In the genomic region with DNA sequence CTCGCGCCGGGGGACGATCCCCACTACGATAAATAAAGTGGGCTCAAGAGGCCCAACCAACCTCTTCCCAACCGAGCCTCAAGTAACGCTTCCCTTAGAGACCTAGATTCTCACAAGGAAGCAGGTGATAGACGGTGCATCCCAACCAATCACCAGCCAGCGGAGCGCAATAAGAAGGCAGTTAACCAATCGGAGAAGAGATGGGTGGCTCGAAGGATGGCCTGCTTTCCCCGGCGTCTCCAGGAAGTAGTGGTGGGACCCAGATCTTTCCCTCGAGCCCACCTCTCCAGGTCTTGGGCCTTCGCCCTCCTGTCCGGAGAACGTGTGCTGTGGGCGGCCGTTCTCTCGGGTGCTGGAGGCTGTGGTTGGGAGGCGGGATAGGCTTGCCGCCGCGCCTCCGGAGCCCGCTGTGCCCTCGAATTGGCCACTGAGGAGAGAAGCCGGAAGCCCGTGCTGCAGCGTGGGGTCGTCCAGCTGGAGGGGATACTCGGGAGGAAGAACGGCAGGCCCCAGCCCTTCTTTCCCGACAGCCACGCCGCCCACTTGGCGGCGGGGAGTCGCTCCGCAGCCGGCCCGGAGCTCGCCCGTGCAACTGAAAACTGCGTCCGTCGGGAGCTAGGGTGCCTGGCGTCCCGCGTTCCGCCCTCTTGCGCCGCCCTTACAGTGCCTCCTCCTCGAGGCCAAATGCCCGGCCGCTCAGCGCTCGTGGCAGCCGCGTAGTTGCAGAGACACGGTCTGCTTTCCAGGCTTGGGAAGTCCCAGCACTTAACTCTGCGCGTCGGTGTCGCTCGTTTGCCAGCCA, we compare ENCODE assay signal across 8 cellular contexts. TPM values are rescaled to one million over a fixed set of nuclear protein-coding genes. Genes with fewer than 3 reads are reported as not detected.
DNase-seq lines count a peak whose midpoint lies in the region; ATAC-seq and TF ChIP-seq lines count a peak whose summit lies in the region.

A gene (minus strand): TSS at position 594 of the 802 bp plus-strand sequence. CDS start 2,665 bp downstream, outside the sequence.

- ATAC-seq in GM19467 (IDR thresholded peaks at IDR 0.05; ENCODE audit: unreplicated experiment) (peak; percentile 97), lower lobe of right lung (peak; percentile 99 to 100)

- peak; percentile 9 for TF ChIP-seq CTCF in lower lobe of right lung (IDR thresholded peaks at IDR 0.05)

- H3K4me1 ChIP-seq in CD8-positive, alpha-beta memory T cell (ENCODE audit: insufficient read depth, low read length), result peaks cover 30% of the 10 kb centered on the region
- H3K4me1 ChIP-seq in lower lobe of right lung, result peaks cover 20% of the 10 kb centered on the region

- H3K36me3 Mint-ChIP-seq in CD8-positive, alpha-beta memory T cell, result peaks cover 7 to 41% (median 16%) of the 10 kb centered on the region in 3 donors

- H3K27me3 Mint-ChIP-seq in CD8-positive, alpha-beta memory T cell, result peaks cover 0 to 14% of the 10 kb centered on the region in 2 donors

- peak; percentile 79 to 93 (median 89) for DNase-seq in CD8-positive, alpha-beta memory T cell
- DNase-seq in HS-27A (ENCODE audit: low read depth) (peak; percentile 86), NK-92 (lab: John Stamatoyannopoulos, UW; ENCODE audit: unreplicated experiment) (peak; percentile 37), lower lobe of right lung (peak; percentile 98)
- peak; percentile 71 to 83 for DNase-seq in activated CD8-positive, alpha-beta memory T cell treated with anti-CD3 and anti-CD28 coated beads for 1 hour (ENCODE audit: extremely low read depth in 1 of 2, low read depth in 1 of 2)
- peak; percentile 85 for DNase-seq in effector CD4-positive, alpha-beta T cell
- peak; percentile 70 to 77 (median 75) for DNase-seq in stimulated activated CD4-positive, alpha-beta T cell treated with anti-CD3 and anti-CD28 coated beads, TNF-alpha, amount 100 ng/mL, for 24 hours (ENCODE audit: low read depth in 3 of 3)

- H3K9me3 Mint-ChIP-seq in CD8-positive, alpha-beta memory T cell, result no peaks in the 10 kb centered on the region

- H3K4me1 Mint-ChIP-seq in CD8-positive, alpha-beta memory T cell, result peaks cover 40 to 52% (median 51%) of the 10 kb centered on the region in 3 donors

- CTCF ChIA-PET in CD8-positive, alpha-beta memory T cell (lab: Charles Lee), result interaction anchor here (0.7 to 4.3 kb wide), 5 partner anchors 11 to 277 kb away, joined by 3 to 23 read pairs (median 4); no protein-coding TSS in a partner anchor

- no peaks in the 10 kb centered on the region for H3K9me3 ChIP-seq in CD8-positive, alpha-beta memory T cell (ENCODE audit: low read length)
- H3K9me3 ChIP-seq in lower lobe of right lung, result no peaks in the 10 kb centered on the region

- intact Hi-C loops in lower lobe of right lung (cut with DNase I), result no loop called here

- H3K4me3 Mint-ChIP-seq in CD8-positive, alpha-beta memory T cell, result peak within 1 kb of the TSS; percentile 93 to 99 (median 95)

- H3K27ac Mint-ChIP-seq in CD8-positive, alpha-beta memory T cell, result peak within 1 kb of the TSS; percentile 83 to 100 (median 99)

- H3K36me3 ChIP-seq in CD8-positive, alpha-beta memory T cell (ENCODE audit: insufficient read depth, low read length), result peaks cover 26% of the 10 kb centered on the region
- H3K36me3 ChIP-seq in lower lobe of right lung, result peaks cover 31% of the 10 kb centered on the region

- peak within 1 kb of the TSS; percentile 93 for H3K4me3 ChIP-seq in CD8-positive, alpha-beta memory T cell (ENCODE audit: low read length)
- H3K4me3 ChIP-seq in lower lobe of right lung, result peak within 1 kb of the TSS; percentile 88

- POLR2A ChIA-PET in CD8-positive, alpha-beta memory T cell (lab: Charles Lee), result interaction anchor here (0.5 to 2.0 kb wide), 6 partner anchors 10 to 1889 kb away, joined by 3 to 12 read pairs (median 4); no protein-coding TSS in a partner anchor

- peak within 1 kb of the TSS; percentile 95 for H3K27ac ChIP-seq in CD8-positive, alpha-beta memory T cell (ENCODE audit: low read depth, low read length)
- peak within 1 kb of the TSS; percentile 97 for H3K27ac ChIP-seq in lower lobe of right lung

- H3K27me3 ChIP-seq in CD8-positive, alpha-beta memory T cell (ENCODE audit: insufficient read depth, low read length, poor library complexity, severe bottlenecking), result no peaks in the 10 kb centered on the region
- no peaks in the 10 kb centered on the region for H3K27me3 ChIP-seq in lower lobe of right lung (ENCODE audit: low read depth)

RNA-seq across cellular contexts. Expression of the gene that starts here (rescaled TPM):
- 10 to 100 TPM; 64.6 to 65.0 TPM for total RNA-seq in CD8-positive, alpha-beta memory T cell
- polyA plus RNA-seq in CD8-positive, alpha-beta memory T cell, result 44.7 TPM
- 29.3 TPM for total RNA-seq in lower lobe of right lung

Comparison
In these comparisons a context has a peak if more than half of its experiments do, and no peak if none do; other contexts are left out.
1. Peak in every context shown above with its lines: DNase-seq, ATAC-seq, H3K4me3 ChIP-seq and H3K27ac ChIP-seq.
2. DNase-seq: peak in every context shown above with its lines; median percentile 98 in lower lobe of right lung; 89 in CD8-positive, alpha-beta memory T cell; 86 in HS-27A; 85 in effector CD4-positive, alpha-beta T cell; 77 in activated CD8-positive, alpha-beta memory T cell treated with anti-CD3 and anti-CD28 coated beads for 1 hour; 75 in stimulated activated CD4-positive, alpha-beta T cell treated with anti-CD3 and anti-CD28 coated beads, TNF-alpha, amount 100 ng/mL, for 24 hours; 37 in NK-92.